In the genomic region with DNA sequence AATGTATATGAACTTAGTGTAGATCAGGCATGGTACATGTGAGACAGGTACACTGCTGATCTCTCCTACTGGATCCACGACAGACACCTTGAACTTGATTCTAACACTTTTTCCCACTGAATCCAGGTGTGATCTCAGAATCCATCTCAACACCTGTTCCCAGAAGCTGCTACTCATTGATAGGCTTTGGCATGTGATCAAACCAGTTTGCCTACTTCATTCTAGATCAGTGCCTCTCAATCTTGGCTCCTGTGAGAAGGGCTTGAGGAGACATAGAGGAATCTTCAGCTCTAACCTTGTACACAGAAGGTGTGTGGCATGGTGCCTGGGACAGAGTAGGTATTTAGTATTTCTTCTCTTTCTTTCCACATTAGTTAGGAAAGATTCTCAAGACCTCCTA, we compare ENCODE assay signal across 22 cellular contexts.
"Had no signal": no experiment of that assay in that cellular context is flagged by ENCODE, and none has a peak within 500 bp of the region (broad histone marks: within the 10 kb centered on the region; RNA-seq: fewer than 3 reads in every experiment).

No MANE protein-coding gene starts in this region.

- DNase-seq: Kasumi-1; NCI-H1092 treated with DMSO at 0.1 percent for 48 hours; NCI-H1436; NCI-H187 treated with DMSO at 0.1 percent for 48 hours; NCI-H2029 treated with DMSO at 0.1 percent for 48 hours; NCI-H2171; NCI-H226; NCI-H446; NCI-H510A; NCI-H524 treated with DMSO at 0.1 percent for 48 hours; NCI-H69; NCI-H774; NK-92 treated with Interleukin-12 subunit alpha and Interleukin-12 subunit beta, amount 100 ng/mL, for 24 hours; PC-3; SHP77; SJCRH30; T-helper 1 cell had no signal

- ATAC-seq: K562, Panc1, PC-3, SK-N-SH treated with all-trans-retinoic acid at 6 μM for 48 hours had no signal

- H3K4me3 ChIP-seq: K562, SJCRH30 had no signal

- H3K27me3 ChIP-seq: SJCRH30 had no signal

- H3K27ac ChIP-seq: KMS-11, RWPE1, SJCRH30 had no signal

- H3K4me1 ChIP-seq: SJCRH30 had no signal

- H3K36me3 ChIP-seq: SJCRH30 had no signal

- H3K4me2 ChIP-seq: KMS-11 had no signal

- H3K9me3 ChIP-seq: SJCRH30 had no signal
